ENCODE assay signal across 8 cellular contexts in genomic region chr2:227817940-227818568, GRCh38. TPM values are rescaled to one million over a fixed set of nuclear protein-coding genes. Genes with fewer than 3 reads are reported as not detected.
A peak's percentile ranks its signal among the peaks of the same experiment; 100 is the strongest.
DNase-seq lines count a peak whose midpoint lies in the region; TF ChIP-seq lines count a peak whose summit lies in the region.

No MANE protein-coding gene starts in this region.

- H3K14ac ChIP-seq in mesenchymal stem cell (ENCODE audit: low read length in 2 of 2), result no peak overlapping the region

- H2BK120ac ChIP-seq in mesenchymal stem cell (ENCODE audit: low read depth, low read length), result peak overlapping the region; percentile 6

- H3K27ac ChIP-seq in coronary artery (peak overlapping the region; percentile 72 to 92), mesenchymal stem cell (ENCODE audit: low read length, poor library complexity, severe bottlenecking) (peak overlapping the region; percentile 96)

- H3K23ac ChIP-seq in mesenchymal stem cell (ENCODE audit: low read length in 2 of 2), result no peak overlapping the region

- no peaks in the 10 kb centered on the region for H3K9me3 ChIP-seq in mesenchymal stem cell (ENCODE audit: control insufficient read depth, low read length)

- no peak overlapping the region for H2AFZ ChIP-seq in mesenchymal stem cell (ENCODE audit: low read depth, low read length)

- peak overlapping the region; percentile 71 for H3K9ac ChIP-seq in mesenchymal stem cell (ENCODE audit: low read length)

- TF ChIP-seq CTCF in GM10266 (IDR thresholded peaks at IDR 0.05; ENCODE audit: control insufficient read depth, insufficient read depth, low read depth, missing control alignments) (no peak), LNCaP clone FGC (IDR thresholded peaks at IDR 0.05; ENCODE audit: control insufficient read depth, extremely low read depth, insufficient read depth) (no peak), coronary artery (IDR thresholded peaks at IDR 0.05) (no peak)

- H3K18ac ChIP-seq in mesenchymal stem cell (ENCODE audit: low read depth in 1 of 2, low read length in 2 of 2), result peak overlapping the region in 1 of 2 experiments; percentile 37

- no peaks in the 10 kb centered on the region for H3K36me3 ChIP-seq in mesenchymal stem cell (ENCODE audit: control insufficient read depth in 1 of 2, insufficient read depth in 2 of 2, low read depth in 1 of 2, low read length in 2 of 2)

- no peak overlapping the region for H2BK15ac ChIP-seq in mesenchymal stem cell (ENCODE audit: low read depth, poor library complexity, severe bottlenecking)

- H3K4me1 ChIP-seq in mesenchymal stem cell (ENCODE audit: control insufficient read depth, insufficient read depth, low read depth, low read length), result peaks cover 10% of the 10 kb centered on the region

- peak; percentile 15 for DNase-seq in GM10266 (ENCODE audit: extremely low spot score)
- DNase-seq in LNCaP clone FGC (ENCODE audit: low read depth), result peak; percentile 33
- peak; percentile 43 to 78 for DNase-seq in activated CD4-positive, alpha-beta T cell treated with anti-CD3 and anti-CD28 coated beads, Interleukin-2, amount 50 U/mL, for 24 hours (ENCODE audit: low read depth in 1 of 2, low spot score in 1 of 2)
- peak; percentile 98 for DNase-seq in coronary artery (ENCODE audit: low spot score)
- peak; percentile 100 for DNase-seq in mesenchymal stem cell
- peak; percentile 49 for DNase-seq in stimulated activated CD8-positive, alpha-beta memory T cell treated with anti-CD3 and anti-CD28 coated beads, Interleukin-4, amount 100 ng/mL, for 24 hours (ENCODE audit: low read depth)
- DNase-seq in NCI-H2227 (lab: John Stamatoyannopoulos, UW; ENCODE audit: unreplicated experiment), result no peak
- DNase-seq in NCI-H1417 treated with DMSO at 0.1 percent for 48 hours (lab: John Stamatoyannopoulos, UW), result no peak

- H3K27me3 ChIP-seq in mesenchymal stem cell (ENCODE audit: control insufficient read depth in 1 of 2, insufficient read depth in 1 of 2, low read length in 2 of 2), result no peaks in the 10 kb centered on the region

- 1% methylated on average over 9 of the region's 9 CpGs for WGBS in mesenchymal stem cell

- no peak overlapping the region for H2AK5ac ChIP-seq in mesenchymal stem cell (ENCODE audit: low read length, severe bottlenecking)

- H3K79me1 ChIP-seq in mesenchymal stem cell (replicated peaks; ENCODE audit: low read length, poor library complexity, severe bottlenecking), result no peaks in the 10 kb centered on the region

- H3K4me3 ChIP-seq in LNCaP clone FGC (ENCODE audit: low read depth, low read length) (no peak overlapping the region), coronary artery (peak overlapping the region; percentile 33), mesenchymal stem cell (ENCODE audit: insufficient read depth in 1 of 2, low read depth in 1 of 2, low read length in 2 of 2) (peak overlapping the region in 1 of 2 experiments; percentile 52)

- no peak overlapping the region for H4K91ac ChIP-seq in mesenchymal stem cell (ENCODE audit: low read length)

- no peak overlapping the region for H3K4ac ChIP-seq in mesenchymal stem cell (ENCODE audit: low read depth in 1 of 2, low read length in 2 of 2)

- H3K4me2 ChIP-seq in mesenchymal stem cell (ENCODE audit: low read length, poor library complexity, severe bottlenecking), result peak overlapping the region; percentile 59

- no peak overlapping the region for H4K8ac ChIP-seq in mesenchymal stem cell (ENCODE audit: low read length)

- no peak overlapping the region for H2BK5ac ChIP-seq in mesenchymal stem cell (ENCODE audit: low read depth, low read length, poor library complexity, severe bottlenecking)

- H2BK12ac ChIP-seq in mesenchymal stem cell (ENCODE audit: low read length in 2 of 2), result peak overlapping the region in 1 of 2 experiments; percentile 27

RNA-seq across cellular contexts. Expression of gene CCL20, which starts 4.4 kb away (rescaled TPM):
- 1.2 TPM for polyA plus RNA-seq in mesenchymal stem cell (2013, experiment 1 of 2)
- polyA plus RNA-seq in mesenchymal stem cell (2013, experiment 2 of 2), result 1.2 TPM

RNA-seq across cellular contexts. Expression of gene DAW1, which starts 53.4 kb away (rescaled TPM):
- polyA plus RNA-seq in mesenchymal stem cell (2013, experiment 1 of 2), result 0.15 TPM
- 0.04 TPM for polyA plus RNA-seq in mesenchymal stem cell (2013, experiment 2 of 2)

Comparison
In these comparisons a context has a peak if more than half of its experiments do, and no peak if none do; other contexts are left out.
1. DNase-seq: peak in GM10266 (single experiment), LNCaP clone FGC (single experiment), activated CD4-positive, alpha-beta T cell treated with anti-CD3 and anti-CD28 coated beads, Interleukin-2, amount 50 U/mL, for 24 hours (2 of 2), coronary artery (single experiment), mesenchymal stem cell (single experiment) and stimulated activated CD8-positive, alpha-beta memory T cell treated with anti-CD3 and anti-CD28 coated beads, Interleukin-4, amount 100 ng/mL, for 24 hours (single experiment); none in NCI-H2227 (single experiment) and NCI-H1417 treated with DMSO at 0.1 percent for 48 hours (single experiment).